In genomic region chr4:155675709-155676429, GRCh38 we compare ENCODE assay signal across 8 cellular contexts. TPM values are rescaled to one million over a fixed set of nuclear protein-coding genes. Genes with fewer than 3 reads are reported as not detected.
DNase-seq lines count a peak whose midpoint lies in the region; ATAC-seq and TF ChIP-seq lines count a peak whose summit lies in the region.

No MANE protein-coding gene starts in this region.

- intact Hi-C loops in activated CD4-positive, alpha-beta memory T cell treated with anti-CD3 and anti-CD28 coated beads for 36 hours (cut with micrococcal nuclease), result no loop called here

- no peaks in the 10 kb centered on the region for H3K9me3 Mint-ChIP-seq in activated CD4-positive, alpha-beta memory T cell treated with anti-CD3 and anti-CD28 coated beads for 36 hours

- no peaks in the 10 kb centered on the region for H3K36me3 Mint-ChIP-seq in activated CD4-positive, alpha-beta memory T cell treated with anti-CD3 and anti-CD28 coated beads for 36 hours

- H3K27me3 ChIP-seq in MM.1S (replicated peaks; ENCODE audit: insufficient read depth, low read length) (no peaks in the 10 kb centered on the region), right atrium auricular region (no peaks in the 10 kb centered on the region)

- peak; percentile 72 for DNase-seq in MM.1S
- DNase-seq in right atrium auricular region (ENCODE audit: low spot score), result no peak
- no peak for DNase-seq in DMS153 treated with DMSO at 0.1 percent for 48 hours (lab: John Stamatoyannopoulos, UW; ENCODE audit: unreplicated experiment)
- no peak for DNase-seq in T-helper 9 cell
- no peak for DNase-seq in activated CD4-positive, alpha-beta memory T cell treated with anti-CD3 and anti-CD28 coated beads for 36 hours
- DNase-seq in HuH-7.5 (ENCODE audit: low spot score), result no peak

- TF ChIP-seq CTCF in 22Rv1 (IDR thresholded peaks at IDR 0.05) (no peak), MM.1S (IDR thresholded peaks at IDR 0.05; ENCODE audit: low read length) (no peak), right atrium auricular region (IDR thresholded peaks at IDR 0.05) (no peak)

- H2AFZ ChIP-seq in MM.1S (ENCODE audit: low read length), result no peak overlapping the region

- H3K27ac ChIP-seq in 22Rv1, result peak overlapping the region; percentile 52
- peak overlapping the region; percentile 49; the same call in 1 of the 2 replicates for H3K27ac ChIP-seq in MM.1S (ENCODE audit: low read length)
- H3K27ac ChIP-seq in right atrium auricular region, result peak overlapping the region; percentile 56 to 75

- H3K4me1 Mint-ChIP-seq in activated CD4-positive, alpha-beta memory T cell treated with anti-CD3 and anti-CD28 coated beads for 36 hours (ENCODE audit: low read depth), result no peaks in the 10 kb centered on the region

- peaks cover 21% of the 10 kb centered on the region for H3K4me1 ChIP-seq in MM.1S (ENCODE audit: low read length)
- H3K4me1 ChIP-seq in right atrium auricular region, result peaks cover 0 to 28% of the 10 kb centered on the region in 2 donors

- H4K20me1 ChIP-seq in MM.1S (ENCODE audit: insufficient read depth, low read length), result no peaks in the 10 kb centered on the region

- peak overlapping the region; percentile 77 for H3K4me2 ChIP-seq in MM.1S (ENCODE audit: low read depth, low read length)

- H3K9me3 ChIP-seq in MM.1S (replicated peaks; ENCODE audit: insufficient read depth, low read length) (no peaks in the 10 kb centered on the region), right atrium auricular region (no peaks in the 10 kb centered on the region)

- peak overlapping the region; percentile 5; the same call in 1 of the 2 replicates for H3K9ac ChIP-seq in MM.1S (ENCODE audit: low read length)

- no peak overlapping the region for H3K27ac Mint-ChIP-seq in activated CD4-positive, alpha-beta memory T cell treated with anti-CD3 and anti-CD28 coated beads for 36 hours

- peak; percentile 84 for ATAC-seq in GM21447 (IDR thresholded peaks at IDR 0.05; ENCODE audit: unreplicated experiment)

- no peaks in the 10 kb centered on the region; the same call in 1 of the 2 replicates for H3K36me3 ChIP-seq in MM.1S (replicated peaks; ENCODE audit: insufficient read depth, low read length)
- H3K36me3 ChIP-seq in right atrium auricular region, result no peaks in the 10 kb centered on the region

- peak overlapping the region; percentile 22 for H3K4me3 ChIP-seq in MM.1S (ENCODE audit: low read length)
- H3K4me3 ChIP-seq in right atrium auricular region, result no peak overlapping the region

- peaks cover 15% of the 10 kb centered on the region for H3F3A ChIP-seq in MM.1S (ENCODE audit: insufficient read depth, low read length)

- H3K4me3 Mint-ChIP-seq in activated CD4-positive, alpha-beta memory T cell treated with anti-CD3 and anti-CD28 coated beads for 36 hours, result no peak overlapping the region

- H3K79me2 ChIP-seq in MM.1S (ENCODE audit: low read length), result peaks cover 85% of the 10 kb centered on the region

- CTCF ChIA-PET in activated CD4-positive, alpha-beta memory T cell treated with anti-CD3 and anti-CD28 coated beads for 36 hours (lab: Charles Lee), result interaction anchor here (1.0 kb wide), 1 partner anchor 16 kb away, joined by 3 read pairs; no protein-coding TSS in a partner anchor

- POLR2A ChIA-PET in activated CD4-positive, alpha-beta memory T cell treated with anti-CD3 and anti-CD28 coated beads for 36 hours (lab: Charles Lee), result no interaction called here

- no peaks in the 10 kb centered on the region for H3K9me2 ChIP-seq in MM.1S (replicated peaks; ENCODE audit: insufficient read depth, low read length)

- peaks cover 17% of the 10 kb centered on the region for H3K27me3 Mint-ChIP-seq in activated CD4-positive, alpha-beta memory T cell treated with anti-CD3 and anti-CD28 coated beads for 36 hours

RNA-seq across cellular contexts. Expression of gene GUCY1A1, which starts 9.2 kb away (rescaled TPM):
- total RNA-seq in right atrium auricular region, result 10 to 100 TPM; 35.5 to 52.5 TPM
- not detected for total RNA-seq in activated CD4-positive, alpha-beta memory T cell treated with anti-CD3 and anti-CD28 coated beads for 36 hours

Comparison
In these comparisons a context has a peak if more than half of its experiments do, and no peak if none do; other contexts are left out.
1. RNA of gene GUCY1A1, which starts 9.2 kb away (total RNA-seq): 35.5 to 52.5 TPM in right atrium auricular region; not detected in activated CD4-positive, alpha-beta memory T cell treated with anti-CD3 and anti-CD28 coated beads for 36 hours; every median in the first group is over 10 times any median in the second.
2. Peak in every context shown above with its lines, with median percentiles within 50 percentile points of each other: H3K27ac ChIP-seq.